Comparison of ENCODE assay signal across 11 cellular contexts in the genomic region with DNA sequence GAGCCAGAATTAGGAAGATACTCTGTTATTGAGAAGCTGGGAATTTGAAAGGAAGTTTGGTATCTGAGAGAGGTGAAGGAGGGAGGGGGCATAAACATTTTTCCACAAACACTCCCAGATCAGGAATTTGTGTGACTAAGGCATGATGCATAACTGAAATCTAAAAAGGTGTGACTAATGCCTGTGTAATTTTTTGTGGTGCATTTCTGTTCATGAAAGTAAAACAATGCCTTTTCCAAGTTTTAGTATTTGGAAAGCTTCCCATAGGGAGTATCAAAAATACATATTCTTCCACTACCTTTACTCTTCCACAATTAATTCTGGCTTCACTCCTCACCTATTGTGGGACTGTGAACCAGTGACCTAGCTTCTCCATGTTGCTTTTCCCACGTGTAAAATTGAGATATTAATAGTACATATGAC. TPM values are rescaled to one million over a fixed set of nuclear protein-coding genes. Genes with fewer than 3 reads are reported as not detected.
DNase-seq lines count a peak whose midpoint lies in the region; ATAC-seq, FAIRE-seq and TF ChIP-seq lines count a peak whose summit lies in the region.
"Had no signal": no experiment of that assay in that cellular context is flagged by ENCODE, and none has a peak within 500 bp of the region (broad histone marks: within the 10 kb centered on the region; RNA-seq: fewer than 3 reads in every experiment).

No MANE protein-coding gene starts in this region.

- TF ChIP-seq CTCF in coronary artery (IDR thresholded peaks at IDR 0.05) (no peak), lower lobe of right lung (IDR thresholded peaks at IDR 0.05) (no peak), vagina (IDR thresholded peaks at IDR 0.05) (no peak)

- no peaks in the 10 kb centered on the region for H3K79me2 ChIP-seq in ACC112 (ENCODE audit: control insufficient read depth, insufficient read depth, low read length, unreplicated experiment)

- H3K4me3 ChIP-seq in ACC112 (ENCODE audit: low read depth, low read length): no peak overlapping the region
- no peak overlapping the region for H3K4me3 ChIP-seq in coronary artery
- no peak overlapping the region for H3K4me3 ChIP-seq in lower lobe of right lung
- no peak overlapping the region for H3K4me3 ChIP-seq in vagina

- no peaks in the 10 kb centered on the region for H3K36me3 ChIP-seq in ACC112 (ENCODE audit: insufficient read depth, low read length)
- no peaks in the 10 kb centered on the region for H3K36me3 ChIP-seq in lower lobe of right lung
- H3K36me3 ChIP-seq in vagina: no peaks in the 10 kb centered on the region

- no peak for FAIRE-seq in HTR-8/SVneo (lab: Jason Lieb, UNC)

- H3K27ac ChIP-seq in ACC112 (ENCODE audit: low read depth, low read length): peak overlapping the region; percentile 88
- peak overlapping the region; percentile 71 to 78 for H3K27ac ChIP-seq in coronary artery
- peak overlapping the region; percentile 51 for H3K27ac ChIP-seq in lower lobe of right lung
- H3K27ac ChIP-seq in vagina: no peak overlapping the region
- H3K27ac ChIP-seq: C4-2B had no signal

- H3K27me3 ChIP-seq in ACC112 (ENCODE audit: insufficient read depth, low read length) (no peaks in the 10 kb centered on the region), lower lobe of right lung (ENCODE audit: low read depth) (no peaks in the 10 kb centered on the region), vagina (no peaks in the 10 kb centered on the region)

- intact Hi-C loops in lower lobe of right lung (cut with DNase I) (no loop called here), vagina (cut with DNase I) (no loop called here)

- DNase-seq in HTR-8/SVneo (ENCODE audit: insufficient read length, low spot score): peak; percentile 65
- DNase-seq in coronary artery (ENCODE audit: low spot score): no peak
- no peak for DNase-seq in lower lobe of right lung
- DNase-seq in occipital lobe (lab: John Stamatoyannopoulos, UW): no peak
- DNase-seq in NCI-H82 (lab: John Stamatoyannopoulos, UW): no peak
- no peak for DNase-seq in NCI-H146 (lab: John Stamatoyannopoulos, UW)
- DNase-seq in vagina (ENCODE audit: extremely low spot score in 2 of 2): no peak
- DNase-seq: activated CD4-positive, alpha-beta T cell treated with anti-CD3 and anti-CD28 coated beads for 4 hours; activated naive CD8-positive, alpha-beta T cell treated with anti-CD3 and anti-CD28 coated beads, Interleukin-2, amount 50 U/mL, for 24 hours had no signal

- H3K9me3 ChIP-seq in lower lobe of right lung (no peaks in the 10 kb centered on the region), vagina (no peaks in the 10 kb centered on the region)

- H2AFZ ChIP-seq in ACC112 (ENCODE audit: low read length, unreplicated experiment): no peak overlapping the region

- TF ChIP-seq POLR2A in vagina (IDR thresholded peaks at IDR 0.05): no peak

- ATAC-seq in lower lobe of right lung: peak; percentile 61 to 89
- ATAC-seq: activated naive CD8-positive, alpha-beta T cell treated with anti-CD3 and anti-CD28 coated beads, Interleukin-2, amount 50 U/mL, for 24 hours had no signal

- H3K4me1 ChIP-seq in ACC112 (ENCODE audit: control insufficient read depth, insufficient read depth, low read length, unreplicated experiment) (peaks cover 69% of the 10 kb centered on the region), lower lobe of right lung (peaks cover 19% of the 10 kb centered on the region), vagina (peaks cover 29% of the 10 kb centered on the region)

RNA-seq across cellular contexts. Expression of gene CAV2, which starts 56.4 kb away (rescaled TPM):
- total RNA-seq in lower lobe of right lung (143 TPM), occipital lobe (19.8 TPM), vagina (42.5 TPM)
